ENCODE assay signal across 23 cellular contexts in genomic region chr5:19270153-19270552, GRCh38.
DNase-seq lines count a peak whose midpoint lies in the region; ATAC-seq, FAIRE-seq and TF ChIP-seq lines count a peak whose summit lies in the region.
"Had no signal": no experiment of that assay in that cellular context is flagged by ENCODE, and none has a peak within 500 bp of the region (broad histone marks: within the 10 kb centered on the region; RNA-seq: fewer than 3 reads in every experiment).

No MANE protein-coding gene starts in this region.

- FAIRE-seq in D721Med (lab: Jason Lieb, UNC) (peak; percentile 21), islet of Langerhans (lab: Jason Lieb, UNC) (peak; percentile 94), H54 (lab: Jason Lieb, UNC) (no peak)

- intact Hi-C loops in thyroid gland (cut with DNase I), result no loop called here

- 68 to 82% methylated on average over 4 of the region's 4 CpGs for WGBS in thyroid gland, 2 donors

- TF ChIP-seq POLR2A in thyroid gland (IDR thresholded peaks at IDR 0.05) (no peak), H54 (IDR thresholded peaks at IDR 0.05; ENCODE audit: low read depth, low read length) (no peak)

- H3K36me3 ChIP-seq in thyroid gland, result no peaks in the 10 kb centered on the region
- H3K36me3 ChIP-seq: ascending aorta, gastroesophageal sphincter, vagina had no signal

- no peak overlapping the region for H3K27ac ChIP-seq in thyroid gland
- H3K27ac ChIP-seq: ascending aorta, gastroesophageal sphincter, PC-9, vagina had no signal

- H3K4me1 ChIP-seq in thyroid gland, result no peaks in the 10 kb centered on the region
- H3K4me1 ChIP-seq: ascending aorta, gastroesophageal sphincter, vagina had no signal

- no peak for ATAC-seq in HG02885 (IDR thresholded peaks at IDR 0.05; ENCODE audit: poor library complexity, unreplicated experiment)
- ATAC-seq: esophagus mucosa; gastroesophageal sphincter; left cardiac atrium; natural killer cell treated with Interleukin-12 subunit alpha and Interleukin-12 subunit beta and Interleukin-15 and Interleukin-18, amount 100 ng/mL, for 72 hours had no signal

- no peak for DNase-seq in D721Med (ENCODE audit: insufficient read length, low spot score)
- DNase-seq in M059J (ENCODE audit: low read depth), result peak; percentile 8
- DNase-seq in NCI-H748 treated with DMSO at 0.1 percent for 48 hours (lab: John Stamatoyannopoulos, UW), result peak; percentile 72
- DNase-seq in thyroid gland, result no peak
- DNase-seq in activated naive CD4-positive, alpha-beta T cell (lab: John Stamatoyannopoulos, UW), result no peak
- no peak for DNase-seq in H54 (ENCODE audit: insufficient read length, low spot score)
- DNase-seq: activated B cell treated with CpG ODN at 0.5 μM for 24 hours; activated naive CD4-positive, alpha-beta T cell treated with anti-CD3 and anti-CD28 coated beads, Interleukin-2, amount 50 U/mL, for 16 hours; activated T-cell treated with anti-CD3 and anti-CD28 coated beads, Interleukin-2, amount 50 U/mL, for 48 hours; DMS79 treated with DMSO at 0.1 percent for 48 hours; effector CD4-positive, alpha-beta T cell; left cardiac atrium; NCI-H226; PC-9; stimulated activated CD4-positive, alpha-beta T cell treated with anti-CD3 and anti-CD28 coated beads, Interleukin-4, amount 100 ng/mL, for 4 hours had no signal

- TF ChIP-seq CTCF in D721Med (IDR thresholded peaks at IDR 0.05; ENCODE audit: insufficient read depth, missing control alignments) (no peak), thyroid gland (IDR thresholded peaks at IDR 0.05) (no peak)

- no peaks in the 10 kb centered on the region for H3K27me3 ChIP-seq in thyroid gland
- H3K27me3 ChIP-seq: ascending aorta, gastroesophageal sphincter, vagina had no signal

- no peak overlapping the region for H3K4me3 ChIP-seq in thyroid gland (replicated peaks in 1 of 3)
- H3K4me3 ChIP-seq: ascending aorta, gastroesophageal sphincter, PC-9, smooth muscle cell, vagina had no signal

- H3K9me3 ChIP-seq in thyroid gland, result no peaks in the 10 kb centered on the region
- H3K9me3 ChIP-seq: ascending aorta, gastroesophageal sphincter, vagina had no signal

Comparison
In these comparisons a context has a peak if more than half of its experiments do, and no peak if none do; other contexts are left out.
1. DNase-seq: peak in M059J (single experiment) and NCI-H748 treated with DMSO at 0.1 percent for 48 hours (single experiment); none in D721Med (single experiment), thyroid gland (0 of 2), activated naive CD4-positive, alpha-beta T cell (0 of 4) and H54 (single experiment).